ENCODE assay signal across 27 cellular contexts in the genomic region with DNA sequence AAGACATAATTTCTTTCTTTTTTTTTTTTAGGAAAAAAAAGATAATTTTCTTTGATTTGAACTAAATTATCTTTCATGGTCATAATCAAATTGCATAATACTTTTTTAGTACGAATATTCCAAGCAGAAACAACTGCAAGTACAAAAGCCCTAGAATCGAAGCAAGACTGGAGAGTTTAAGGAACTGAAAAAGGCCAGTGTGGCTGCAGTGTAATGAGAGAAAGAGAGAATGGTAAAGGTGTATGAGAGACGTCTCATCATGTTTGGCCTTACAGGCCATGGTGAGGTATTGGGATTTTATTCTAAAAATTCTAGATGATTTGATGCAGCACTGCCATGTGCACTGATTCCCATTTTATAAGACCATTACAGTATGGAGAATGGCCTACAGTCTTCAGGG.
DNase-seq lines count a peak whose midpoint lies in the region; ATAC-seq and TF ChIP-seq lines count a peak whose summit lies in the region.
"Had no signal": no experiment of that assay in that cellular context is flagged by ENCODE, and none has a peak within 500 bp of the region (broad histone marks: within the 10 kb centered on the region; RNA-seq: fewer than 3 reads in every experiment).

No MANE protein-coding gene starts in this region.

- no peak overlapping the region for H3K9ac ChIP-seq in OCI-LY3 (ENCODE audit: low read length)

- no peak overlapping the region for H2AFZ ChIP-seq in OCI-LY3 (ENCODE audit: low read depth, low read length)

- H3K9me3 ChIP-seq in OCI-LY3 (ENCODE audit: insufficient read depth, low read length), result no peaks in the 10 kb centered on the region
- H3K9me3 ChIP-seq: esophagus squamous epithelium, ovary, tibial nerve had no signal

- no peaks in the 10 kb centered on the region for H3K79me2 ChIP-seq in OCI-LY3 (ENCODE audit: low read length)

- ATAC-seq in GM18870 (IDR thresholded peaks at IDR 0.05; ENCODE audit: unreplicated experiment) (peak; percentile 58), GM21576 (IDR thresholded peaks at IDR 0.05; ENCODE audit: unreplicated experiment) (peak; percentile 83), HG03159 (IDR thresholded peaks at IDR 0.05; ENCODE audit: unreplicated experiment) (peak; percentile 65), GM21360 (IDR thresholded peaks at IDR 0.05; ENCODE audit: unreplicated experiment) (no peak)
- ATAC-seq: activated T-cell treated with anti-CD3 and anti-CD28 coated beads, Interleukin-2, amount 50 U/mL, for 4 hours; naive thymus-derived CD8-positive, alpha-beta T cell; PC-3; stimulated activated naive B cell treated with anti-CD40 and anti-IgM and Interleukin-4, amounts not matched to agents 10 μg/mL and 1 μg/mL and 100 μg/mL, for 72 hours had no signal

- no peak overlapping the region for H3K27ac ChIP-seq in OCI-LY3 (ENCODE audit: low read length)
- H3K27ac ChIP-seq: esophagus squamous epithelium, ovary, SK-N-MC, tibial nerve had no signal

- TF ChIP-seq CTCF in OCI-LY3 (IDR thresholded peaks at IDR 0.05; ENCODE audit: low read depth, low read length), result no peak

- no peaks in the 10 kb centered on the region for H4K20me1 ChIP-seq in OCI-LY3 (ENCODE audit: insufficient read depth, low read length)

- no peak for DNase-seq in COLO668 (lab: John Stamatoyannopoulos, UW; ENCODE audit: unreplicated experiment)
- no peak for DNase-seq in GM19238 (ENCODE audit: insufficient read length, low spot score)
- DNase-seq in cerebellar cortex (ENCODE audit: low spot score), result no peak
- DNase-seq: activated CD4-positive, CD25-positive, alpha-beta regulatory T cell treated with anti-CD3 and anti-CD28 coated beads, Interleukin-2, amount 50 U/mL, for 72 hours; activated naive CD4-positive, alpha-beta T cell treated with anti-CD3 and anti-CD28 coated beads, Interleukin-2, amount 50 U/mL, for 16 hours; activated T-cell treated with anti-CD3 and anti-CD28 coated beads, Interleukin-2, amount 50 U/mL, for 4 hours; aorta; CD4-positive, alpha-beta memory T cell; DMS79; effector memory CD4-positive, alpha-beta T cell; esophagus squamous epithelium; HCEC 1CT; mesendoderm; naive thymus-derived CD8-positive, alpha-beta T cell; NCI-H146; NCI-H774; ovary; stimulated activated naive B cell treated with anti-CD40 and anti-IgM and Interleukin-4, amounts not matched to agents 10 μg/mL and 1 μg/mL and 100 μg/mL, for 72 hours; T1000 had no signal

- 0 out of 2 replicates have a peak overlapping the region, but pooled peaks have one; percentile 10 for H3K4me2 ChIP-seq in OCI-LY3 (ENCODE audit: low read length)

- peaks cover 23% of the 10 kb centered on the region for H3K4me1 ChIP-seq in OCI-LY3 (ENCODE audit: low read length)
- H3K4me1 ChIP-seq: esophagus squamous epithelium, tibial nerve had no signal

- H3K27me3 ChIP-seq in OCI-LY3 (ENCODE audit: low read depth, low read length), result no peaks in the 10 kb centered on the region
- H3K27me3 ChIP-seq: esophagus squamous epithelium, ovary, tibial nerve had no signal

- no peaks in the 10 kb centered on the region for H3K36me3 ChIP-seq in OCI-LY3 (replicated peaks; ENCODE audit: low read depth, low read length)
- H3K36me3 ChIP-seq: esophagus squamous epithelium, ovary, tibial nerve had no signal

- no peak overlapping the region for H3K4me3 ChIP-seq in OCI-LY3 (ENCODE audit: low read length)
- H3K4me3 ChIP-seq: esophagus squamous epithelium, ovary, SK-N-MC, tibial nerve had no signal
